Comparison of ENCODE assay signal across 30 cellular contexts in genomic region chr15:58643996-58644395, GRCh38.
"Had no signal": no experiment of that assay in that cellular context is flagged by ENCODE, and none has a peak within 500 bp of the region (broad histone marks: within the 10 kb centered on the region; RNA-seq: fewer than 3 reads in every experiment).

No MANE protein-coding gene starts in this region.

- H3K27me3 ChIP-seq: neutrophil, pancreas, right lobe of liver, sigmoid colon, spleen, suprapubic skin, testis, tibial artery, transverse colon, upper lobe of right lung, uterus had no signal

- H3K4me1 ChIP-seq: pancreas, psoas muscle, right lobe of liver, sigmoid colon, spleen, suprapubic skin, testis, tibial artery, transverse colon, upper lobe of right lung, uterus had no signal

- H3K27me3 Mint-ChIP-seq: naive thymus-derived CD4-positive, alpha-beta T cell; stimulated activated memory B cell treated with anti-CD40 and anti-IgM and Interleukin-4, amounts not matched to agents 10 μg/mL and 1 μg/mL and 100 μg/mL, for 72 hours; stimulated activated naive CD8-positive, alpha-beta T cell treated with anti-CD3 and anti-CD28 coated beads, Interleukin-15, amount 100 ng/mL, for 72 hours; type B pancreatic cell had no signal

- ATAC-seq: naive thymus-derived CD4-positive, alpha-beta T cell; natural killer cell; pancreas; psoas muscle; right cardiac atrium; right lobe of liver; stimulated activated memory B cell treated with anti-CD40 and anti-IgM and Interleukin-4, amounts not matched to agents 10 μg/mL and 1 μg/mL and 100 μg/mL, for 72 hours; stimulated activated naive CD8-positive, alpha-beta T cell treated with anti-CD3 and anti-CD28 coated beads, Interleukin-15, amount 100 ng/mL, for 72 hours; stimulated activated naive CD8-positive, alpha-beta T cell treated with anti-CD3 and anti-CD28 coated beads, Interleukin-15, Interleukin-2, amounts not matched to agents 100 U/mL and 50 U/mL, for 24 hours; upper lobe of right lung had no signal

- H3K27ac ChIP-seq: neutrophil, pancreas, psoas muscle, right lobe of liver, sigmoid colon, spleen, suprapubic skin, testis, tibial artery, transverse colon, upper lobe of right lung, uterus had no signal

- DNase-seq: naive thymus-derived CD4-positive, alpha-beta T cell; natural killer cell; nucleus accumbens; pancreas; psoas muscle; right cardiac atrium; right lobe of liver; sigmoid colon; small intestine; spleen; stimulated activated CD4-positive, alpha-beta T cell treated with anti-CD3 and anti-CD28 coated beads, Interleukin-12 subunit alpha, Interleukin-12 subunit beta, amount 100 ng/mL, for 4 hours; stimulated activated CD4-positive, alpha-beta T cell treated with anti-CD3 and anti-CD28 coated beads, Interleukin-1b, Interleukin-23, amount 100 ng/mL, for 48 hours; stimulated activated CD4-positive, alpha-beta T cell treated with anti-CD3 and anti-CD28 coated beads, Interleukin-4, amount 100 ng/mL, for 1 hour; stimulated activated CD4-positive, alpha-beta T cell treated with anti-CD3 and anti-CD28 coated beads, Interleukin-4, amount 100 ng/mL, for 4 hours; stimulated activated CD8-positive, alpha-beta memory T cell treated with anti-CD3 and anti-CD28 coated beads, Interleukin-4, amount 100 ng/mL, for 48 hours; stimulated activated naive CD4-positive, alpha-beta T cell; stimulated activated naive CD8-positive, alpha-beta T cell treated with anti-CD3 and anti-CD28 coated beads, Interleukin-15, amount 100 ng/mL, for 72 hours; stimulated activated naive CD8-positive, alpha-beta T cell treated with anti-CD3 and anti-CD28 coated beads, Interleukin-15, Interleukin-2, amounts not matched to agents 100 U/mL and 50 U/mL, for 24 hours; substantia nigra; testis; tibial artery; transverse colon; upper lobe of right lung; uterus had no signal

- H3K9me3 Mint-ChIP-seq: naive thymus-derived CD4-positive, alpha-beta T cell; natural killer cell; nephron; neural crest cell; stimulated activated memory B cell treated with anti-CD40 and anti-IgM and Interleukin-4, amounts not matched to agents 10 μg/mL and 1 μg/mL and 100 μg/mL, for 72 hours; stimulated activated naive CD8-positive, alpha-beta T cell treated with anti-CD3 and anti-CD28 coated beads, Interleukin-15, amount 100 ng/mL, for 72 hours; type B pancreatic cell had no signal

- H3K9me3 ChIP-seq: neutrophil, pancreas, psoas muscle, right lobe of liver, sigmoid colon, spleen, suprapubic skin, testis, tibial artery, transverse colon, upper lobe of right lung, uterus had no signal

- H3K4me3 ChIP-seq: pancreas, psoas muscle, right lobe of liver, sigmoid colon, spleen, suprapubic skin, testis, tibial artery, transverse colon, upper lobe of right lung, uterus had no signal

- H3K27ac Mint-ChIP-seq: nephron; stimulated activated memory B cell treated with anti-CD40 and anti-IgM and Interleukin-4, amounts not matched to agents 10 μg/mL and 1 μg/mL and 100 μg/mL, for 72 hours; stimulated activated naive CD8-positive, alpha-beta T cell treated with anti-CD3 and anti-CD28 coated beads, Interleukin-15, amount 100 ng/mL, for 72 hours had no signal

- H3K36me3 ChIP-seq: uterus had no signal

- H3K4me1 Mint-ChIP-seq: nephron; neural crest cell; stimulated activated naive CD8-positive, alpha-beta T cell treated with anti-CD3 and anti-CD28 coated beads, Interleukin-15, amount 100 ng/mL, for 72 hours had no signal

- H3K4me3 Mint-ChIP-seq: naive thymus-derived CD4-positive, alpha-beta T cell; natural killer cell; nephron; neural crest cell; stimulated activated memory B cell treated with anti-CD40 and anti-IgM and Interleukin-4, amounts not matched to agents 10 μg/mL and 1 μg/mL and 100 μg/mL, for 72 hours; stimulated activated naive CD8-positive, alpha-beta T cell treated with anti-CD3 and anti-CD28 coated beads, Interleukin-15, amount 100 ng/mL, for 72 hours; type B pancreatic cell had no signal
